ENCODE assay signal across 14 cellular contexts in the genomic region with DNA sequence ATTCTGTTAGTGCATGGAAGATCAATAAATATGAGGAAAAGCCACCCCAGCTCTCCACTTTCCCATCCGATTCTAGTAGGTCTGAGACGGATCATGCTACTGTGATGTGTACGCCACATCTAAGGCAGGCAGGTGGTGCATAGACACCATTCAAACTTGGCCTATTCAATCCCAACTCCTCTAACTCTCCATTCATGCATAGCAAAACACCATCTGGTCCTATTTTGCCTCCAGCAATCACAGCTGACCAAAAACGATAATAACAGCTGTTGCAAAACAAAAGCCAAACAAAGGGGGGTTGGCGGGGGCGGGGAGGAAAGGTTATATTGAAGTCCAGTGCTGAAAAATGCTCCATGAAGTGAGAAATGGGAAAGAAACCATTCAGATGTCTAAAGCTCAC.
A peak's percentile ranks its signal among the peaks of the same experiment; 100 is the strongest.
DNase-seq lines count a peak whose midpoint lies in the region; ATAC-seq and TF ChIP-seq lines count a peak whose summit lies in the region.
"Had no signal": no experiment of that assay in that cellular context is flagged by ENCODE, and none has a peak within 500 bp of the region (broad histone marks: within the 10 kb centered on the region; RNA-seq: fewer than 3 reads in every experiment).

No MANE protein-coding gene starts in this region.

- intact Hi-C loops in testis (cut with DNase I; ENCODE audit: low total_unique reads) = no loop called here

- H3K27ac ChIP-seq in testis = no peak overlapping the region
- H3K27ac ChIP-seq: coronary artery, foreskin keratinocyte had no signal

- DNase-seq in COLO668 (lab: John Stamatoyannopoulos, UW; ENCODE audit: unreplicated experiment) = peak; percentile 80
- peak; percentile 54 to 89 for DNase-seq in NCI-H187 (lab: John Stamatoyannopoulos, UW)
- DNase-seq in NCI-H748 treated with DMSO at 0.1 percent for 48 hours (lab: John Stamatoyannopoulos, UW) = peak; percentile 85
- DNase-seq in left kidney (ENCODE audit: low read depth, low spot score) = peak; percentile 72
- DNase-seq in testis = no peak
- DNase-seq in stimulated activated CD4-positive, alpha-beta T cell treated with anti-CD3 and anti-CD28 coated beads, Interleukin-2, amount 100 ng/mL, for 48 hours = no peak
- DNase-seq: activated naive CD4-positive, alpha-beta T cell treated with anti-CD3 and anti-CD28 coated beads, Interleukin-2, amount 50 U/mL, for 16 hours; foreskin keratinocyte; left cardiac atrium; stimulated activated naive CD4-positive, alpha-beta T cell treated with Interleukin-2 at 50 U/mL for 16 hours; T-helper 1 cell had no signal

- H3K4me3 ChIP-seq in testis = no peak overlapping the region
- H3K4me3 ChIP-seq: coronary artery had no signal

- no peaks in the 10 kb centered on the region for H3K27me3 ChIP-seq in testis
- H3K27me3 ChIP-seq: foreskin keratinocyte had no signal

- H3K36me3 ChIP-seq in testis (ENCODE audit: low read depth, missing control alignments) = no peaks in the 10 kb centered on the region

- ATAC-seq in GM21515 (IDR thresholded peaks at IDR 0.05; ENCODE audit: unreplicated experiment) (no peak), HG02798 (IDR thresholded peaks at IDR 0.05; ENCODE audit: poor library complexity, unreplicated experiment) (no peak)
- ATAC-seq: foreskin keratinocyte, left cardiac atrium had no signal

- no peak for TF ChIP-seq POLR2A in testis (IDR thresholded peaks at IDR 0.05)

- no peaks in the 10 kb centered on the region for H3K4me1 ChIP-seq in testis
- H3K4me1 ChIP-seq: foreskin keratinocyte had no signal

- H3K9me3 ChIP-seq in testis = no peaks in the 10 kb centered on the region

- 49 to 52% methylated on average over 6 of the region's 6 CpGs for WGBS in testis, 2 donors

- no peak for TF ChIP-seq CTCF in testis (IDR thresholded peaks at IDR 0.05)

Comparison
In these comparisons a context has a peak if more than half of its experiments do, and no peak if none do; other contexts are left out.
1. DNase-seq: peak in COLO668 (single experiment), NCI-H187 (2 of 2), NCI-H748 treated with DMSO at 0.1 percent for 48 hours (single experiment) and left kidney (single experiment); none in testis (single experiment) and stimulated activated CD4-positive, alpha-beta T cell treated with anti-CD3 and anti-CD28 coated beads, Interleukin-2, amount 100 ng/mL, for 48 hours (0 of 2).